In genomic region chr22:25067851-25068421, GRCh38 we compare ENCODE assay signal across 9 cellular contexts.
DNase-seq lines count a peak whose midpoint lies in the region; ATAC-seq and TF ChIP-seq lines count a peak whose summit lies in the region.
"Had no signal": no experiment of that assay in that cellular context is flagged by ENCODE, and none has a peak within 500 bp of the region (broad histone marks: within the 10 kb centered on the region; RNA-seq: fewer than 3 reads in every experiment).

No MANE protein-coding gene starts in this region.

- H3K4me3 ChIP-seq in ascending aorta: peak overlapping the region; percentile 27 to 33

- ATAC-seq in HG03159 (IDR thresholded peaks at IDR 0.05; ENCODE audit: unreplicated experiment): no peak
- no peak for ATAC-seq in omental fat pad (ENCODE audit: low FRiP score)
- ATAC-seq in HG02763 (IDR thresholded peaks at IDR 0.05; ENCODE audit: unreplicated experiment): no peak

- DNase-seq in AG08396 (ENCODE audit: low spot score) (peak; percentile 33), T-helper 22 cell (ENCODE audit: low read depth) (peak; percentile 83), ascending aorta (ENCODE audit: low spot score in 2 of 2) (peak; percentile 54 to 88), putamen (ENCODE audit: low spot score) (peak; percentile 55), RPMI8226 (no peak), omental fat pad (ENCODE audit: low spot score) (no peak)

- intact Hi-C loops in ascending aorta (cut with DNase I): no loop called here

- no peaks in the 10 kb centered on the region for H3K36me3 ChIP-seq in ascending aorta

- H3K27me3 ChIP-seq in ascending aorta: no peaks in the 10 kb centered on the region

- TF ChIP-seq CTCF in ascending aorta (IDR thresholded peaks at IDR 0.05) (no peak), omental fat pad (IDR thresholded peaks at IDR 0.05) (no peak)

- H3K9me3 ChIP-seq in ascending aorta: no peaks in the 10 kb centered on the region

- peaks cover 23 to 34% of the 10 kb centered on the region in 2 donors for H3K4me1 ChIP-seq in ascending aorta

- H3K27ac ChIP-seq in ascending aorta: peak overlapping the region; percentile 94 to 96
- H3K27ac ChIP-seq: epithelial cell of prostate had no signal

Comparison
In these comparisons a context has a peak if more than half of its experiments do, and no peak if none do; other contexts are left out.
1. DNase-seq: peak in AG08396 (single experiment), T-helper 22 cell (single experiment), ascending aorta (2 of 2) and putamen (single experiment); none in RPMI8226 (single experiment) and omental fat pad (single experiment).